ENCODE assay signal across 8 cellular contexts in genomic region chr5:173616577-173617118, GRCh38. TPM values are rescaled to one million over a fixed set of nuclear protein-coding genes. Genes with fewer than 3 reads are reported as not detected.
DNase-seq lines count a peak whose midpoint lies in the region; ATAC-seq, FAIRE-seq and TF ChIP-seq lines count a peak whose summit lies in the region.

Gene BOD1 (minus strand): TSS chr5:173616650. CDS start chr5:173616436, 214 bp downstream.

- ATAC-seq in HG02852 (IDR thresholded peaks at IDR 0.05; ENCODE audit: unreplicated experiment) (peak; percentile 93), Right ventricle myocardium superior (ENCODE audit: poor library complexity) (peak; percentile 96), pancreas (peak; percentile 93 to 97 (median 94))

- H3K4me1 ChIP-seq in adipocyte (ENCODE audit: control insufficient read depth, insufficient read depth, low read length) (peaks cover 49% of the 10 kb centered on the region), pancreas (peaks cover 21 to 38% (median 32%) of the 10 kb centered on the region in 3 donors), thyroid gland (peaks cover 26 to 40% of the 10 kb centered on the region in 2 donors)

- TF ChIP-seq CTCF in pancreas (IDR thresholded peaks at IDR 0.05) (no peak), thyroid gland (IDR thresholded peaks at IDR 0.05) (no peak)

- DNase-seq in GM12891 (ENCODE audit: insufficient read length, low spot score) (peak; percentile 79), NCI-H1436 treated with DMSO at 0.1 percent for 48 hours (lab: John Stamatoyannopoulos, UW) (peak; percentile 48), T follicular helper cell (ENCODE audit: low read depth) (peak; percentile 93), adipocyte (ENCODE audit: low read depth) (peak; percentile 99), Right ventricle myocardium superior (peak; percentile 97), pancreas (peak; percentile 90 to 98 (median 97)), thyroid gland (peak; percentile 98 to 99)

- H3K27ac ChIP-seq in pancreas, result peak within 1 kb of the TSS; percentile 72 to 97 (median 92)
- H3K27ac ChIP-seq in thyroid gland, result peak within 1 kb of the TSS; percentile 82 to 96 (median 94)

- H3K4me3 ChIP-seq in adipocyte (ENCODE audit: low read length) (peak within 1 kb of the TSS; percentile 93), pancreas (peak within 1 kb of the TSS; percentile 79 to 99 (median 88)), thyroid gland (replicated peaks in 1 of 3) (peak within 1 kb of the TSS; percentile 42 to 87 (median 68))

- no peaks in the 10 kb centered on the region for H3K9me3 ChIP-seq in adipocyte (ENCODE audit: control insufficient read depth, low read length)
- no peaks in the 10 kb centered on the region for H3K9me3 ChIP-seq in pancreas
- no peaks in the 10 kb centered on the region for H3K9me3 ChIP-seq in thyroid gland

- H3K9ac ChIP-seq in adipocyte (ENCODE audit: low read length), result peak within 1 kb of the TSS; percentile 92

- TF ChIP-seq POLR2A in GM12891 (IDR thresholded peaks at IDR 0.05; ENCODE audit: low read depth, low read length) (no peak), thyroid gland (IDR thresholded peaks at IDR 0.05) (peak in 1 of 2 donors; percentile 78)

- H3K27me3 ChIP-seq in adipocyte (replicated peaks; ENCODE audit: control insufficient read depth, insufficient read depth, low read length) (no peaks in the 10 kb centered on the region), pancreas (no peaks in the 10 kb centered on the region), thyroid gland (no peaks in the 10 kb centered on the region)

- H3K36me3 ChIP-seq in adipocyte (ENCODE audit: control insufficient read depth, insufficient read depth, low read length, severe bottlenecking) (peaks cover 11% of the 10 kb centered on the region), pancreas (peaks cover 0 to 5% (median 0%) of the 10 kb centered on the region in 3 donors), thyroid gland (no peaks in the 10 kb centered on the region)

- intact Hi-C loops in Right ventricle myocardium superior (cut with DNase I) (loop anchor here (5.0 kb wide), 1 partner anchor 271 kb away; the partner anchor contains the start of gene CPEB4), pancreas (cut with DNase I) (loop anchor here in 2 of 3 donors (5.0 to 10.0 kb wide), 3 partner anchors 356 to 698 kb away; partner anchors contain the start of gene C5orf47 (in 1 of the 2)), thyroid gland (cut with DNase I) (loop anchor here (5.0 kb wide), 1 partner anchor 696 kb away; no protein-coding TSS in a partner anchor)

- WGBS in pancreas, 2 donors, result 3 to 4% methylated on average over 37 of the region's 37 CpGs
- 10% methylated on average over 16 to 20 of the region's 37 CpGs for WGBS in thyroid gland, 2 donors

- FAIRE-seq in GM12891 (lab: Jason Lieb, UNC), result peak; percentile 96
- FAIRE-seq in pancreas (lab: Jason Lieb, UNC), result peak; percentile 83

TF ChIP-seq in GM12891, 5 proteins besides CTCF, POLR2A, EP300 and RAD21:
- TF ChIP-seq TAF1 (IDR thresholded peaks at IDR 0.05; ENCODE audit: low read depth, low read length), result peak; percentile 51; the same call in 1 of the 2 replicates
- no peak for TF ChIP-seq POLR2AphosphoS5 (IDR thresholded peaks at IDR 0.05; ENCODE audit: low read depth, low read length)
- TF ChIP-seq PAX5 (IDR thresholded peaks at IDR 0.05; ENCODE audit: insufficient read depth, low read length, severe bottlenecking), result peak; percentile 41
- TF ChIP-seq POU2F2 (IDR thresholded peaks at IDR 0.05; ENCODE audit: low read depth, low read length), result peak; percentile 80
- TF ChIP-seq SPI1 (IDR thresholded peaks at IDR 0.05; ENCODE audit: low read depth, low read length), result peak; percentile 85

RNA-seq across cellular contexts. Expression of gene BOD1, which starts in this region (rescaled TPM):
- polyA plus RNA-seq in GM12891 (2012; ENCODE audit: low read depth, missing spikeins), result 17.8 TPM
- total RNA-seq in Right ventricle myocardium superior, result 47.0 TPM
- total RNA-seq in pancreas, result 10 to 100 TPM; 24.1 to 31.6 (median 27.4) TPM
- polyA plus RNA-seq in pancreas, result 10 to 100 TPM; 21.5 to 42.5 TPM
- total RNA-seq in thyroid gland, result 10 to 100 TPM; 62.4 to 86.0 (median 74.7) TPM

Comparison
In these comparisons a context has a peak if more than half of its experiments do, and no peak if none do; other contexts are left out.
1. Peak in every context shown above with its lines: DNase-seq, ATAC-seq, H3K4me3 ChIP-seq and H3K27ac ChIP-seq.
2. DNase-seq: peak in every context shown above with its lines; median percentile 99 in adipocyte; 98 in thyroid gland; 97 in Right ventricle myocardium superior; 97 in pancreas; 93 in T follicular helper cell; 79 in GM12891; 48 in NCI-H1436 treated with DMSO at 0.1 percent for 48 hours.